ENCODE assay signal across 8 cellular contexts in genomic region chr13:111071120-111071519, GRCh38. TPM values are rescaled to one million over a fixed set of nuclear protein-coding genes. Genes with fewer than 3 reads are reported as not detected.
DNase-seq lines count a peak whose midpoint lies in the region; TF ChIP-seq lines count a peak whose summit lies in the region.
"Not testable (repeated sequence)": the region's sequence is repeated elsewhere in the genome, so short reads cannot be mapped to it uniquely, and the experiment has no call there.

No MANE protein-coding gene starts in this region.

- H3K4me1 ChIP-seq in neural progenitor cell = not testable (repeated sequence)

- peaks cover 14% of the 10 kb centered on the region for H3K9me3 ChIP-seq in neural progenitor cell (ENCODE audit: low read depth)

- H3K27ac Mint-ChIP-seq in activated CD4-positive, alpha-beta memory T cell treated with anti-CD3 and anti-CD28 coated beads for 36 hours; neural progenitor cell: not testable (repeated sequence)

- H3K4me2 ChIP-seq in neural progenitor cell = not testable (repeated sequence)

- not testable (repeated sequence) for H3K36me3 Mint-ChIP-seq in activated CD4-positive, alpha-beta memory T cell treated with anti-CD3 and anti-CD28 coated beads for 36 hours; neural progenitor cell

- H3K4me3 ChIP-seq in GM12864 (ENCODE audit: low read depth, low read length); Jurkat, Clone E6-1 (ENCODE audit: low read length); neural progenitor cell: not testable (repeated sequence)

- peak; percentile 7 for TF ChIP-seq CTCF in AG09319 (IDR thresholded peaks at IDR 0.05; ENCODE audit: low read depth, low read length)
- TF ChIP-seq CTCF in GM12864 (IDR thresholded peaks at IDR 0.05; ENCODE audit: low read depth, low read length, missing control alignments) = peak; percentile 22
- TF ChIP-seq CTCF in neural progenitor cell (IDR thresholded peaks at IDR 0.05) = peak; percentile 18

- peaks cover 22% of the 10 kb centered on the region for H3K27me3 Mint-ChIP-seq in activated CD4-positive, alpha-beta memory T cell treated with anti-CD3 and anti-CD28 coated beads for 36 hours
- peaks cover 18% of the 10 kb centered on the region for H3K27me3 Mint-ChIP-seq in neural progenitor cell (ENCODE audit: insufficient read depth, low read depth)

- H3K36me3 ChIP-seq in neural progenitor cell = not testable (repeated sequence)

- H3K27ac ChIP-seq in neural progenitor cell = not testable (repeated sequence)

- not testable (repeated sequence) for H3K4me1 Mint-ChIP-seq in activated CD4-positive, alpha-beta memory T cell treated with anti-CD3 and anti-CD28 coated beads for 36 hours (ENCODE audit: low read depth); neural progenitor cell

- not testable (repeated sequence) for H4K20me1 ChIP-seq in neural progenitor cell (ENCODE audit: low read depth)

- CTCF ChIA-PET in activated CD4-positive, alpha-beta memory T cell treated with anti-CD3 and anti-CD28 coated beads for 36 hours (lab: Charles Lee) = interaction anchor here (0.9 to 5.3 kb wide), 4 partner anchors 82 to 155 kb away, joined by 3 to 58 read pairs (median 4); no protein-coding TSS in a partner anchor

- not testable (repeated sequence) for H3K79me2 ChIP-seq in neural progenitor cell (ENCODE audit: low read depth)

- peaks cover 45% of the 10 kb centered on the region for H3K9me3 Mint-ChIP-seq in activated CD4-positive, alpha-beta memory T cell treated with anti-CD3 and anti-CD28 coated beads for 36 hours
- H3K9me3 Mint-ChIP-seq in neural progenitor cell = peaks cover 48% of the 10 kb centered on the region

- not testable (repeated sequence) for H3K4me3 Mint-ChIP-seq in activated CD4-positive, alpha-beta memory T cell treated with anti-CD3 and anti-CD28 coated beads for 36 hours; neural progenitor cell

- POLR2A ChIA-PET in activated CD4-positive, alpha-beta memory T cell treated with anti-CD3 and anti-CD28 coated beads for 36 hours (lab: Charles Lee) = not testable (repeated sequence)

- H3F3A ChIP-seq in neural progenitor cell (ENCODE audit: low read depth) = not testable (repeated sequence)

- H3K9ac ChIP-seq in neural progenitor cell = not testable (repeated sequence)

- H2AFZ ChIP-seq in neural progenitor cell (replicated peaks) = not testable (repeated sequence)

- H3K27me3 ChIP-seq in neural progenitor cell = peaks cover 19% of the 10 kb centered on the region

- TF ChIP-seq POLR2A in erythroblast (IDR thresholded peaks at IDR 0.05; ENCODE audit: low read length) = not testable (repeated sequence)

- intact Hi-C loops in activated CD4-positive, alpha-beta memory T cell treated with anti-CD3 and anti-CD28 coated beads for 36 hours (cut with micrococcal nuclease) = not testable (repeated sequence)

- not testable (repeated sequence) for DNase-seq in AG09319 (ENCODE audit: extremely low read depth, low read depth); neural progenitor cell (ENCODE audit: low spot score)
- DNase-seq in GM12864 (ENCODE audit: low read depth) (peak; percentile 26), NCI-H1694 treated with DMSO at 0.1 percent for 48 hours (lab: John Stamatoyannopoulos, UW) (peak; percentile 18), SHP77 treated with DMSO at 0.1 percent for 48 hours (lab: John Stamatoyannopoulos, UW) (peak; percentile 73), erythroblast (lab: John Stamatoyannopoulos, UW) (peak; percentile 10 to 23)
- peak; percentile 75 for DNase-seq in Jurkat, Clone E6-1 (ENCODE audit: low read depth, low spot score)
- DNase-seq in activated CD4-positive, alpha-beta memory T cell treated with anti-CD3 and anti-CD28 coated beads for 36 hours = peak; percentile 23

RNA-seq across cellular contexts. Expression of gene ARHGEF7, which starts 44.0 kb away (rescaled TPM):
- 47.0 TPM for polyA plus RNA-seq in Jurkat, Clone E6-1 (2012; ENCODE audit: insufficient read depth, insufficient read length)
- 10 to 100 TPM; 53.1 to 53.4 TPM for total RNA-seq in activated CD4-positive, alpha-beta memory T cell treated with anti-CD3 and anti-CD28 coated beads for 36 hours
- total RNA-seq in neural progenitor cell (ENCODE audit: low replicate concordance) = 58.9 and 64.6 TPM in 2 replicates
